10 cellular contexts compared by ENCODE assay signal in the genomic region with DNA sequence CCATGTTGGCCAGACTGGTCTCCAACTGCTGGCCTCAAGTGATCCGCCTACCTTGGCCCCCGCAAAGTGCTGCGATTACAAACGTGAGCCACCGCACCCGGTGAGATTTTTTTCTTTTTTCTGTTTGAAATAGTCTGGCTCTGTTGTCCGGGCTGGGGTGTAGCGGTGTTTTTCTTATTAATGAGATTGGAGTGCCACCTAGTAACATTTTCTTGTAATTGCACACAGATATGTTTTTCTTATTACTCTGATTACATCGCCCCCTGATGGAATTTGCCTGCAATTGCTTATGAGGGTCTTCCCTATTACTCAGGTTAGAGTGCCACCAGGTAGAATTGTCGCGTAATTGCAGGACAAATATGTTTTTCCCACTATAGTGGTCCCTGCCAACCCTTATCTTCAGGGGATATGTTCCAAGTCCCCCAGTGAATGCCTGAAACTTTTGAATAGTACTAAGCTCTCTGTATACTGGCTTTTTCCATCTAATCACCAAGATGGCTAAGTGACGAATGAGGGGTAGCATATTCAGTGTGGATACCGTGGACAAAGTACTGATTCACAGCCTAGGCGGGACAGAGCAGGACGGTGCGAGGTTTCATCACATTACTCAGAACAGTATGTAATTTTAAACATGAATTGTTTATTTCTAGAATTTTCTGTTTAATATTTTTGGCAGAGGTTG. TPM values are rescaled to one million over a fixed set of nuclear protein-coding genes. Genes with fewer than 3 reads are reported as not detected.
DNase-seq lines count a peak whose midpoint lies in the region; ATAC-seq and TF ChIP-seq lines count a peak whose summit lies in the region.
"Had no signal": no experiment of that assay in that cellular context is flagged by ENCODE, and none has a peak within 500 bp of the region (broad histone marks: within the 10 kb centered on the region; RNA-seq: fewer than 3 reads in every experiment).

No MANE protein-coding gene starts in this region.

- H3K36me3 ChIP-seq in Loucy (ENCODE audit: insufficient read depth, low read length), result no peaks in the 10 kb centered on the region
- H3K36me3 ChIP-seq in mucosa of descending colon (ENCODE audit: low read depth), result no peaks in the 10 kb centered on the region
- H3K36me3 ChIP-seq: vagina had no signal

- intact Hi-C loops in activated CD8-positive, alpha-beta T cell treated with anti-CD3 and anti-CD28 coated beads for 36 hours (cut with micrococcal nuclease), result loop anchor here (2.0 to 5.0 kb wide), 2 partner anchors 403 to 944 kb away; no protein-coding TSS in a partner anchor
- intact Hi-C loops in mucosa of descending colon (cut with DNase I, micrococcal nuclease), result loop anchor here in 1 of 2 donors (10.0 kb wide), 1 partner anchor 950 kb away; no protein-coding TSS in a partner anchor

- no peak overlapping the region for H3K4me2 ChIP-seq in Loucy (ENCODE audit: low read depth, low read length, poor library complexity, severe bottlenecking)

- no peaks in the 10 kb centered on the region for H3K27me3 ChIP-seq in Loucy (ENCODE audit: insufficient read depth, low read length, poor library complexity, severe bottlenecking)
- H3K27me3 ChIP-seq: vagina had no signal

- CTCF ChIA-PET in activated CD8-positive, alpha-beta T cell treated with anti-CD3 and anti-CD28 coated beads for 36 hours (lab: Charles Lee), result interaction anchor here (1.6 to 2.7 kb wide), 5 partner anchors 293 to 910 kb away, joined by 5 to 20 read pairs (median 6); partner anchors contain the start of gene CDKL5

- peak; percentile 27 for DNase-seq in NCI-H2171 treated with DMSO at 0.1 percent for 48 hours (lab: John Stamatoyannopoulos, UW)
- DNase-seq in NCI-H2171 (lab: John Stamatoyannopoulos, UW), result no peak
- DNase-seq in activated CD8-positive, alpha-beta T cell treated with anti-CD3 and anti-CD28 coated beads for 36 hours, result peak; percentile 54
- DNase-seq in mucosa of descending colon, result no peak
- no peak for DNase-seq in occipital lobe (lab: John Stamatoyannopoulos, UW)

- no peaks in the 10 kb centered on the region for H3K36me3 Mint-ChIP-seq in activated CD8-positive, alpha-beta T cell treated with anti-CD3 and anti-CD28 coated beads for 36 hours (ENCODE audit: low read depth)

- no peak overlapping the region for H3K27ac Mint-ChIP-seq in activated CD8-positive, alpha-beta T cell treated with anti-CD3 and anti-CD28 coated beads for 36 hours
- H3K27ac Mint-ChIP-seq: T-helper 1 cell treated with Interleukin-12 subunit alpha and Interleukin-12 subunit beta and Interleukin-4 antibody, amounts not matched to agents 30 μg/mL and 1 μg/mL, for 36 hours had no signal

- TF ChIP-seq CTCF in Loucy (conservative IDR thresholded peaks at IDR 0.05; ENCODE audit: low read length), result peak; percentile 61
- TF ChIP-seq CTCF in activated CD8-positive, alpha-beta T cell treated with anti-CD3 and anti-CD28 coated beads for 36 hours (IDR thresholded peaks at IDR 0.05), result peak; percentile 53
- no peak for TF ChIP-seq CTCF in mucosa of descending colon (IDR thresholded peaks at IDR 0.05)

- H3K27me3 Mint-ChIP-seq in activated CD8-positive, alpha-beta T cell treated with anti-CD3 and anti-CD28 coated beads for 36 hours, result no peaks in the 10 kb centered on the region

- no peaks in the 10 kb centered on the region for H3F3A ChIP-seq in Loucy (ENCODE audit: low read depth)

- no peaks in the 10 kb centered on the region for H3K4me1 ChIP-seq in Loucy (ENCODE audit: insufficient read depth, low read length, poor library complexity, severe bottlenecking)
- H3K4me1 ChIP-seq in mucosa of descending colon (ENCODE audit: low read depth), result no peaks in the 10 kb centered on the region
- H3K4me1 ChIP-seq: vagina had no signal

- POLR2A ChIA-PET in activated CD8-positive, alpha-beta T cell treated with anti-CD3 and anti-CD28 coated beads for 36 hours (lab: Charles Lee), result no interaction called here

- no peaks in the 10 kb centered on the region for H3K4me1 Mint-ChIP-seq in activated CD8-positive, alpha-beta T cell treated with anti-CD3 and anti-CD28 coated beads for 36 hours (ENCODE audit: low read depth)

- no peaks in the 10 kb centered on the region for H3K79me2 ChIP-seq in Loucy (ENCODE audit: insufficient read depth, low read length)

- no peak overlapping the region for H3K9ac ChIP-seq in Loucy (ENCODE audit: low read depth, low read length, poor library complexity, severe bottlenecking)

- no peak overlapping the region for H2AFZ ChIP-seq in Loucy (ENCODE audit: low read length)

- H4K20me1 ChIP-seq in Loucy (ENCODE audit: insufficient read depth, low read length, poor library complexity, severe bottlenecking), result no peaks in the 10 kb centered on the region

- H3K9me3 Mint-ChIP-seq in activated CD8-positive, alpha-beta T cell treated with anti-CD3 and anti-CD28 coated beads for 36 hours, result no peaks in the 10 kb centered on the region

- no peak overlapping the region for H3K4me3 Mint-ChIP-seq in activated CD8-positive, alpha-beta T cell treated with anti-CD3 and anti-CD28 coated beads for 36 hours
- H3K4me3 Mint-ChIP-seq: T-helper 1 cell treated with Interleukin-12 subunit alpha and Interleukin-12 subunit beta and Interleukin-4 antibody, amounts not matched to agents 30 μg/mL and 1 μg/mL, for 36 hours had no signal

- ATAC-seq in activated CD8-positive, alpha-beta T cell treated with anti-CD3 and anti-CD28 coated beads for 36 hours, result peak; percentile 74
- ATAC-seq in mucosa of descending colon, result peak; percentile 40
- no peak for ATAC-seq in HG03378 (IDR thresholded peaks at IDR 0.05; ENCODE audit: unreplicated experiment)
- no peak for ATAC-seq in HG02763 (IDR thresholded peaks at IDR 0.05; ENCODE audit: unreplicated experiment)

- no peaks in the 10 kb centered on the region; the same call in 1 of the 2 replicates for H3K9me3 ChIP-seq in Loucy (ENCODE audit: insufficient read depth, low read depth, low read length)
- H3K9me3 ChIP-seq in mucosa of descending colon, result no peaks in the 10 kb centered on the region
- H3K9me3 ChIP-seq: vagina had no signal

- no peaks in the 10 kb centered on the region for H3K9me2 ChIP-seq in Loucy (replicated peaks; ENCODE audit: low read depth, low read length)

- H3K4me3 ChIP-seq in Loucy (ENCODE audit: low read length, poor library complexity, severe bottlenecking) (no peak overlapping the region), mucosa of descending colon (no peak overlapping the region)
- H3K4me3 ChIP-seq: vagina had no signal

RNA-seq across cellular contexts. Expression of gene PDHA1, which starts 8.6 kb away (rescaled TPM):
- 100 to 1,000 TPM; 259 to 261 TPM for total RNA-seq in activated CD8-positive, alpha-beta T cell treated with anti-CD3 and anti-CD28 coated beads for 36 hours
- total RNA-seq in mucosa of descending colon (100 to 1,000 TPM; 254 to 412 (median 363) TPM), occipital lobe (75.3 TPM)

Comparison
In these comparisons a context has a peak if more than half of its experiments do, and no peak if none do; other contexts are left out.
1. DNase-seq: peak in NCI-H2171 treated with DMSO at 0.1 percent for 48 hours (single experiment) and activated CD8-positive, alpha-beta T cell treated with anti-CD3 and anti-CD28 coated beads for 36 hours (single experiment); none in NCI-H2171 (single experiment), mucosa of descending colon (0 of 3) and occipital lobe (single experiment).
2. ATAC-seq: peak in activated CD8-positive, alpha-beta T cell treated with anti-CD3 and anti-CD28 coated beads for 36 hours (single experiment) and mucosa of descending colon (single experiment); none in HG03378 (single experiment) and HG02763 (single experiment).